Comparison of ENCODE assay signal across 13 cellular contexts in genomic region chr7:124082234-124082633, GRCh38. TPM values are rescaled to one million over a fixed set of nuclear protein-coding genes. Genes with fewer than 3 reads are reported as not detected.
"Had no signal": no experiment of that assay in that cellular context is flagged by ENCODE, and none has a peak within 500 bp of the region (broad histone marks: within the 10 kb centered on the region; RNA-seq: fewer than 3 reads in every experiment).

No MANE protein-coding gene starts in this region.

RNA-seq across cellular contexts. Expression of gene TMEM229A, which starts 49.4 kb away (rescaled TPM):
- total RNA-seq: activated B cell treated with CpG ODN at 0.5 μM for 24 hours; activated CD4-positive, alpha-beta memory T cell treated with anti-CD3 and anti-CD28 coated beads for 36 hours; activated CD4-positive, alpha-beta memory T cell treated with anti-CD3 and anti-CD28 coated beads, Interleukin-2, amount 10 ng/mL, durations not matched to agents 7 days and 5 days; activated CD4-positive, alpha-beta T cell treated with anti-CD3 and anti-CD28 coated beads for 36 hours; activated CD4-positive, alpha-beta T cell treated with anti-CD3 and anti-CD28 coated beads, Interleukin-2, amount 10 ng/mL, durations not matched to agents 24 days and 14 days; activated CD4-positive, alpha-beta T cell treated with anti-CD3 and anti-CD28 coated beads, Interleukin-2, amount 10 ng/mL, durations not matched to agents 7 days and 5 days; activated CD8-positive, alpha-beta memory T cell treated with anti-CD3 and anti-CD28 coated beads for 36 hours; activated CD8-positive, alpha-beta memory T cell treated with anti-CD3 and anti-CD28 coated beads, Interleukin-2, amount 10 ng/mL, durations not matched to agents 7 days and 5 days; activated CD8-positive, alpha-beta T cell treated with anti-CD3 and anti-CD28 coated beads for 36 hours; activated CD8-positive, alpha-beta T cell treated with anti-CD3 and anti-CD28 coated beads, Interleukin-2, amount 10 ng/mL, durations not matched to agents 7 days and 5 days; T-helper 1 cell treated with Interleukin-12 subunit alpha and Interleukin-12 subunit beta and Interleukin-4 antibody, amounts not matched to agents 30 ng/mL and 1 ng/mL, for 36 hours; T-helper 17 cell; T-helper 2 cell treated with Interferon-gamma antibody and Interleukin-4, amounts not matched to agents 100 ng/mL and 5 ng/mL, for 36 hours had no signal
